In genomic region chr7:24834150-24834798, GRCh38 we compare ENCODE assay signal across 8 cellular contexts.
DNase-seq lines count a peak whose midpoint lies in the region; ATAC-seq, FAIRE-seq and TF ChIP-seq lines count a peak whose summit lies in the region.
"Had no signal": no experiment of that assay in that cellular context is flagged by ENCODE, and none has a peak within 500 bp of the region (broad histone marks: within the 10 kb centered on the region; RNA-seq: fewer than 3 reads in every experiment).

No MANE protein-coding gene starts in this region.

- no peaks in the 10 kb centered on the region for H3K27me3 Mint-ChIP-seq in stimulated activated memory B cell treated with anti-CD40 and anti-IgM and Interleukin-4, amounts not matched to agents 10 μg/mL and 1 μg/mL and 100 μg/mL, for 72 hours

- no peaks in the 10 kb centered on the region for H3K79me2 ChIP-seq in GM12878 (ENCODE audit: control insufficient read depth, insufficient read depth, low read length)

- no peaks in the 10 kb centered on the region for H4K20me1 ChIP-seq in GM12878 (ENCODE audit: control insufficient read depth, insufficient read depth)

- no TSS peak for BruUV-seq in GM12878 (replicated peaks; lab: Mats Ljungman, UMichigan)

- WGBS in GM12878 (ENCODE audit: insufficient coverage, insufficient replicate concordance, low lambda C conversion rate, missing lambda C conversion rate), result 62% methylated on average over 25 of the region's 25 CpGs

- H3K9me3 ChIP-seq in GM12878 (replicated peaks; ENCODE audit: control insufficient read depth, insufficient read depth, low read length), result no peaks in the 10 kb centered on the region

- peaks cover 48% of the 10 kb centered on the region for H3K4me1 ChIP-seq in GM12878 (ENCODE audit: control insufficient read depth, insufficient read depth, low read length)

- H3K4me3 Mint-ChIP-seq in stimulated activated memory B cell treated with anti-CD40 and anti-IgM and Interleukin-4, amounts not matched to agents 10 μg/mL and 1 μg/mL and 100 μg/mL, for 72 hours, result peak overlapping the region; percentile 77

- SMC1A ChIA-PET in GM12878 (lab: Charles Lee; ENCODE audit: uncharacterized antibody, unreplicated experiment), result interaction anchor here (0.8 to 9.0 kb wide), 24 partner anchors 8 to 260 kb away, joined by 3 to 103 read pairs (median 4); partner anchors contain the start of gene OSBPL3

- peak overlapping the region; percentile 64 for H3K27ac ChIP-seq in GM12878 (ENCODE audit: control insufficient read depth, insufficient read depth)

- peaks cover 3 to 10% of the 10 kb centered on the region in 2 experiments; a peak in 3 of 4 replicates for H3K36me3 ChIP-seq in GM12878 (ENCODE audit: control insufficient read depth in 2 of 2, insufficient read depth in 2 of 2, low read length in 1 of 2)

- H3K4me3 ChIP-seq in GM12878, result peak overlapping the region; percentile 20

- no peak for FAIRE-seq in GM12878 (lab: Jason Lieb, UNC)

- H3K36me3 Mint-ChIP-seq in stimulated activated memory B cell treated with anti-CD40 and anti-IgM and Interleukin-4, amounts not matched to agents 10 μg/mL and 1 μg/mL and 100 μg/mL, for 72 hours, result peaks cover 23% of the 10 kb centered on the region

- no peaks in the 10 kb centered on the region for H3K27me3 ChIP-seq in GM12878 (replicated peaks in 1 of 2; ENCODE audit: control insufficient read depth in 2 of 2, insufficient read depth in 2 of 2, low read length in 1 of 2)

- H3K9me3 Mint-ChIP-seq in stimulated activated memory B cell treated with anti-CD40 and anti-IgM and Interleukin-4, amounts not matched to agents 10 μg/mL and 1 μg/mL and 100 μg/mL, for 72 hours, result no peaks in the 10 kb centered on the region

- CTCF ChIA-PET in GM12878 (lab: Yijun Ruan, JAX), result interaction anchor here (1.1 to 4.7 kb wide), 12 partner anchors 9 to 259 kb away, joined by 3 to 48 read pairs (median 8); partner anchors contain the start of gene OSBPL3

- TF ChIP-seq EP300 in GM12878 (IDR thresholded peaks at IDR 0.05; ENCODE audit: borderline replicate concordance in 1 of 2, control insufficient read depth in 1 of 2, low read depth in 2 of 2, low read length in 2 of 2), result no peak

- peak overlapping the region; percentile 76 for H2AFZ ChIP-seq in GM12878 (ENCODE audit: control insufficient read depth, low read depth, low read length)

- TF ChIP-seq CTCF in GM12878 (IDR thresholded peaks at IDR 0.05 in 2 of 3, conservative IDR thresholded peaks at IDR 0.05 in 1 of 3; ENCODE audit: control insufficient read depth in 2 of 3, extremely low read depth in 1 of 3, insufficient read depth in 1 of 3, low read depth in 3 of 3, low read length in 3 of 3), result no peak

- TF ChIP-seq POLR2A in GM19193 (IDR thresholded peaks at IDR 0.05; ENCODE audit: extremely low read depth, insufficient read depth, insufficient read length) (peak; percentile 32), GM12878 (IDR thresholded peaks at IDR 0.05; ENCODE audit: low read depth, low read length) (no peak; the same call in 1 of the 2 replicates)

- DNase-seq in GM12878 (ENCODE audit: low read depth, low spot score) (no peak), NK-92 (lab: John Stamatoyannopoulos, UW; ENCODE audit: unreplicated experiment) (no peak), T-helper 2 cell (no peak)
- DNase-seq: T-helper 1 cell had no signal

- TF ChIP-seq RAD21 in GM12878 (IDR thresholded peaks at IDR 0.05; ENCODE audit: insufficient read depth, low read depth, low read length), result no peak

- intact Hi-C loops in GM12878 (cut with micrococcal nuclease; ENCODE audit: unreplicated experiment), result no loop called here

- ATAC-seq in HG02938 (IDR thresholded peaks at IDR 0.05; ENCODE audit: unreplicated experiment), result peak; percentile 52
- peak; percentile 75 for ATAC-seq in GM12878
- ATAC-seq in stimulated activated memory B cell treated with anti-CD40 and anti-IgM and Interleukin-4, amounts not matched to agents 10 μg/mL and 1 μg/mL and 100 μg/mL, for 72 hours, result peak; percentile 80
- ATAC-seq in HG03097 (IDR thresholded peaks at IDR 0.05; ENCODE audit: low FRiP score, unreplicated experiment), result no peak

- peaks cover 75% of the 10 kb centered on the region for H3K4me1 Mint-ChIP-seq in stimulated activated memory B cell treated with anti-CD40 and anti-IgM and Interleukin-4, amounts not matched to agents 10 μg/mL and 1 μg/mL and 100 μg/mL, for 72 hours

- H3K4me2 ChIP-seq in GM12878 (ENCODE audit: control insufficient read depth, insufficient read depth), result peak overlapping the region; percentile 95

- H3K27ac Mint-ChIP-seq in stimulated activated memory B cell treated with anti-CD40 and anti-IgM and Interleukin-4, amounts not matched to agents 10 μg/mL and 1 μg/mL and 100 μg/mL, for 72 hours, result peak overlapping the region; percentile 98

- POLR2A ChIA-PET in GM12878 (lab: Charles Lee), result interaction anchor here (1.1 to 2.0 kb wide), 8 partner anchors 9 to 146 kb away, joined by 3 to 9 read pairs (median 6); no protein-coding TSS in a partner anchor

- in situ Hi-C loops in GM12878 (cut with MboI), result no loop called here

- RAD21 ChIA-PET in GM12878 (lab: Charles Lee; ENCODE audit: unreplicated experiment), result interaction anchor here (0.6 to 6.4 kb wide), 14 partner anchors 9 to 260 kb away, joined by 3 to 54 read pairs (median 6); no protein-coding TSS in a partner anchor

- H3K9ac ChIP-seq in GM12878 (ENCODE audit: control insufficient read depth, insufficient read depth, low read length), result peak overlapping the region; percentile 59

TF ChIP-seq in GM12878, 131 proteins besides CTCF, POLR2A, EP300 and RAD21 (continues in another document):
- peak; percentile 24; the same call in 1 of the 2 replicates for TF ChIP-seq MTA2 (IDR thresholded peaks at IDR 0.05; ENCODE audit: low read depth)
- TF ChIP-seq MLLT1 (IDR thresholded peaks at IDR 0.05), result peak; percentile 93
- TF ChIP-seq JUNB (IDR thresholded peaks at IDR 0.05), result peak; percentile 71
- 0 out of 2 replicates have a peak, but pooled peaks have one; percentile 29 for TF ChIP-seq POLR2AphosphoS5 (IDR thresholded peaks at IDR 0.05; ENCODE audit: low read length)
- no peak for TF ChIP-seq KLF5 (IDR thresholded peaks at IDR 0.05; ENCODE audit: partially characterized antibody)
- TF ChIP-seq RELB (IDR thresholded peaks at IDR 0.05; ENCODE audit: low read depth), result no peak
- peak; percentile 29; the same call in 1 of the 2 replicates for TF ChIP-seq NFIC (IDR thresholded peaks at IDR 0.05; ENCODE audit: low read depth, low read length)
- peak; percentile 15 for TF ChIP-seq IKZF1 (conservative IDR thresholded peaks at IDR 0.05)
- no peak for TF ChIP-seq ZNF274 (IDR thresholded peaks at IDR 0.05; ENCODE audit: insufficient read depth, insufficient read length)
- TF ChIP-seq EED (IDR thresholded peaks at IDR 0.05; ENCODE audit: low read depth), result peak; percentile 83
- no peak for TF ChIP-seq GATAD2B (conservative IDR thresholded peaks at IDR 0.05; ENCODE audit: low read depth)
- TF ChIP-seq RUNX3 (IDR thresholded peaks at IDR 0.05; ENCODE audit: low read length), result 0 out of 2 replicates have a peak, but pooled peaks have one; percentile 33
- TF ChIP-seq GABPA (IDR thresholded peaks at IDR 0.05; ENCODE audit: low read depth), result no peak
- no peak for TF ChIP-seq SREBF2 (IDR thresholded peaks at IDR 0.05; ENCODE audit: low read length)
- TF ChIP-seq IKZF2 (IDR thresholded peaks at IDR 0.05), result peak; percentile 51 to 57
